Comparison of ENCODE assay signal across 12 cellular contexts in the genomic region with DNA sequence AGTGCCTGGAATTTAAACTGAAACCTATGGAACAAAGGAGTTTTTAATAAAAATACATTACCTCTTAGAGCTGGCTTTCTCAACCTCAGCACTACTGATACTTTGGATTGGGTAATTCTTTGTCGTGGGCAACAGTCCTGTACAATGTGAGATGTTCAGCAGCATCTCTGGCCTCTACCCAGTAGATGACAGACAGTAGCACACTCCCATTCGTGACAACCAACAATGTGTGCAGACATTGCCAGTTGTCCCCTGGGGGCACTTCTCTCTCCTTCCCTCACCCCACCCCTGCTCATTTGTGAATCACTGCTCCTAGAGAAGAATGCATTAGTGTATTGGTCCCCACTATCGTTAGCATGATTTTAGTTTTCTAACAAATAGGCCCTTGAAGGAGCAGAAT. TPM values are rescaled to one million over a fixed set of nuclear protein-coding genes. Genes with fewer than 3 reads are reported as not detected.
DNase-seq lines count a peak whose midpoint lies in the region; ATAC-seq and TF ChIP-seq lines count a peak whose summit lies in the region.
"Had no signal": no experiment of that assay in that cellular context is flagged by ENCODE, and none has a peak within 500 bp of the region (broad histone marks: within the 10 kb centered on the region; RNA-seq: fewer than 3 reads in every experiment).

No MANE protein-coding gene starts in this region.

- H3K27me3 ChIP-seq in BE2C (no peaks in the 10 kb centered on the region), vagina (no peaks in the 10 kb centered on the region)

- H3K4me1 ChIP-seq in BE2C (peaks cover 34% of the 10 kb centered on the region), vagina (no peaks in the 10 kb centered on the region)

- H3K36me3 ChIP-seq in BE2C, result no peaks in the 10 kb centered on the region
- no peaks in the 10 kb centered on the region for H3K36me3 ChIP-seq in vagina

- intact Hi-C loops in vagina (cut with DNase I), result no loop called here

- no peak overlapping the region for H3K27ac ChIP-seq in vagina
- H3K27ac ChIP-seq: coronary artery had no signal

- ATAC-seq in GM19455 (IDR thresholded peaks at IDR 0.05; ENCODE audit: unreplicated experiment), result no peak
- no peak for ATAC-seq in GM18873 (IDR thresholded peaks at IDR 0.05; ENCODE audit: low FRiP score, unreplicated experiment)

- TF ChIP-seq CTCF in BE2C (IDR thresholded peaks at IDR 0.05; ENCODE audit: low read depth, low read length) (no peak), vagina (IDR thresholded peaks at IDR 0.05) (no peak)

- TF ChIP-seq POLR2A in vagina (IDR thresholded peaks at IDR 0.05), result no peak

- no peaks in the 10 kb centered on the region for H3K9me3 ChIP-seq in BE2C
- H3K9me3 ChIP-seq in vagina, result no peaks in the 10 kb centered on the region

- H3K4me3 ChIP-seq in BE2C (ENCODE audit: low read depth, low read length), result no peak overlapping the region
- no peak overlapping the region for H3K4me3 ChIP-seq in vagina
- H3K4me3 ChIP-seq: coronary artery had no signal

- peak; percentile 64 for DNase-seq in BE2C
- DNase-seq in GOT3 (lab: John Stamatoyannopoulos, UW), result peak; percentile 20
- peak; percentile 74 for DNase-seq in T1000 (lab: John Stamatoyannopoulos, UW)
- DNase-seq in islet precursor cell, result peak; percentile 91
- DNase-seq in midbrain (lab: John Stamatoyannopoulos, UW), result no peak
- no peak for DNase-seq in vagina (ENCODE audit: extremely low spot score in 2 of 2)
- DNase-seq: activated naive CD4-positive, alpha-beta T cell treated with anti-CD3 and anti-CD28 coated beads, Interleukin-2, amount 10 ng/mL, durations not matched to agents 7 days and 5 days; NCI-H524 treated with DMSO at 0.1 percent for 48 hours; stimulated activated naive CD4-positive, alpha-beta T cell treated with Interleukin-2 at 50 U/mL for 16 hours had no signal

RNA-seq across cellular contexts. Expression of a gene that starts 16.2 kb away (rescaled TPM):
- polyA plus RNA-seq in BE2C (2012; ENCODE audit: insufficient read depth, insufficient read length, low read depth), result not detected
- total RNA-seq in vagina, result 5.2 TPM

Comparison
In these comparisons a context has a peak if more than half of its experiments do, and no peak if none do; other contexts are left out.
1. DNase-seq: peak in BE2C (single experiment), GOT3 (single experiment), T1000 (single experiment) and islet precursor cell (single experiment); none in midbrain (single experiment) and vagina (0 of 2).